In genomic region chr1:159014003-159014571, GRCh38 we compare ENCODE assay signal across 12 cellular contexts. TPM values are rescaled to one million over a fixed set of nuclear protein-coding genes. Genes with fewer than 3 reads are reported as not detected.
DNase-seq lines count a peak whose midpoint lies in the region; ATAC-seq, FAIRE-seq and TF ChIP-seq lines count a peak whose summit lies in the region.
"Had no signal": no experiment of that assay in that cellular context is flagged by ENCODE, and none has a peak within 500 bp of the region (broad histone marks: within the 10 kb centered on the region; RNA-seq: fewer than 3 reads in every experiment).

No MANE protein-coding gene starts in this region.

- no TSS peak for BruUV-seq in HepG2 (replicated peaks; lab: Mats Ljungman, UMichigan)

- TF ChIP-seq POLR2A in right lobe of liver (IDR thresholded peaks at IDR 0.05), result no peak
- no peak for TF ChIP-seq POLR2A in HepG2 (IDR thresholded peaks at IDR 0.05; ENCODE audit: insufficient read depth in 1 of 2, low read depth in 2 of 2, low read length in 2 of 2)
- TF ChIP-seq POLR2A in esophagus squamous epithelium (IDR thresholded peaks at IDR 0.05), result no peak
- TF ChIP-seq POLR2A in adrenal gland (IDR thresholded peaks at IDR 0.05), result no peak

- H3K9me2 ChIP-seq in GM23338 (ENCODE audit: insufficient read depth), result no peaks in the 10 kb centered on the region
- H3K9me2 ChIP-seq: SK-N-SH had no signal

- H3K4me1 Mint-ChIP-seq in T-helper 1 cell treated with Interleukin-12 subunit alpha and Interleukin-12 subunit beta and Interleukin-4 antibody, amounts not matched to agents 30 μg/mL and 1 μg/mL, for 36 hours (ENCODE audit: low read depth), result peaks cover 55% of the 10 kb centered on the region
- peaks cover 3% of the 10 kb centered on the region; the same call in 2 of the 3 replicates for H3K4me1 Mint-ChIP-seq in GM23338

- no peaks in the 10 kb centered on the region for H3K27me3 Mint-ChIP-seq in T-helper 1 cell treated with Interleukin-12 subunit alpha and Interleukin-12 subunit beta and Interleukin-4 antibody, amounts not matched to agents 30 μg/mL and 1 μg/mL, for 36 hours (ENCODE audit: low read depth)
- no peaks in the 10 kb centered on the region for H3K27me3 Mint-ChIP-seq in GM23338 (ENCODE audit: insufficient read depth, low read depth, poor library complexity)

- H3K9ac ChIP-seq in HepG2 (ENCODE audit: insufficient read depth, low read depth, low read length), result no peak overlapping the region
- H3K9ac ChIP-seq: SK-N-SH had no signal

- H2AFZ ChIP-seq in HepG2 (ENCODE audit: low read length) (no peak overlapping the region), GM23338 (no peak overlapping the region)

- ATAC-seq in right lobe of liver (no peak), HepG2 (no peak), GM23338 (no peak)

- DNase-seq in right lobe of liver, result no peak
- no peak for DNase-seq in HepG2 (ENCODE audit: low spot score)
- DNase-seq in esophagus squamous epithelium (lab: John Stamatoyannopoulos, UW), result no peak
- DNase-seq in adrenal gland, result no peak
- DNase-seq in GM23338 (ENCODE audit: low spot score), result no peak
- DNase-seq in activated effector memory CD4-positive, alpha-beta T cell treated with Interleukin-2 at 50 U/mL for 16 hours, result no peak
- no peak for DNase-seq in DMS79 treated with DMSO at 0.1 percent for 48 hours (lab: John Stamatoyannopoulos, UW)
- DNase-seq: central memory CD4-positive, alpha-beta T cell; kidney; NCI-H524 treated with DMSO at 0.1 percent for 48 hours; SK-N-SH had no signal

- H3K4me2 ChIP-seq in HepG2 (ENCODE audit: low read depth, low read length), result no peak overlapping the region
- H3K4me2 ChIP-seq in GM23338, result no peak overlapping the region

- CTCF ChIA-PET in HepG2 (lab: Yijun Ruan, JAX; ENCODE audit: low intra/inter-chr PET ratio, low total read pairs), result no interaction called here

- in situ Hi-C loops in HepG2 (cut with HindIII; ENCODE audit: extremely low pct_ligation_motif_present, low pct_unique_long_range_greater_than_20kb), result loop anchor here (25.0 kb wide), 1 partner anchor 827 kb away; the partner anchor contains the start of gene CD1D

- peak overlapping the region in 1 of 3 donors; percentile 49 for H3K4me3 ChIP-seq in right lobe of liver
- no peak overlapping the region for H3K4me3 ChIP-seq in HepG2 (replicated peaks in 1 of 3; ENCODE audit: insufficient read depth in 1 of 3, low read depth in 2 of 3, low read length in 3 of 3)
- H3K4me3 ChIP-seq in esophagus squamous epithelium, result peak overlapping the region in 3 of 4 donors; percentile 54 to 79 (median 57)
- peak overlapping the region in 1 of 4 donors; percentile 60 for H3K4me3 ChIP-seq in adrenal gland
- no peak overlapping the region for H3K4me3 ChIP-seq in GM23338

- H3K27ac Mint-ChIP-seq in T-helper 1 cell treated with Interleukin-12 subunit alpha and Interleukin-12 subunit beta and Interleukin-4 antibody, amounts not matched to agents 30 μg/mL and 1 μg/mL, for 36 hours, result peak overlapping the region; percentile 89
- H3K27ac Mint-ChIP-seq in GM23338, result no peak overlapping the region

- H3K9me3 ChIP-seq in right lobe of liver (no peaks in the 10 kb centered on the region), HepG2 (ENCODE audit: low read length) (no peaks in the 10 kb centered on the region), esophagus squamous epithelium (no peaks in the 10 kb centered on the region), adrenal gland (replicated peaks in 1 of 3) (no peaks in the 10 kb centered on the region)
- H3K9me3 ChIP-seq: SK-N-SH had no signal

- no peak for TF ChIP-seq CTCF in right lobe of liver (IDR thresholded peaks at IDR 0.05)
- TF ChIP-seq CTCF in HepG2 (CRISPR knock-in tag; IDR thresholded peaks at IDR 0.05), result no peak
- no peak for TF ChIP-seq CTCF in esophagus squamous epithelium (IDR thresholded peaks at IDR 0.05)
- no peak for TF ChIP-seq CTCF in adrenal gland (IDR thresholded peaks at IDR 0.05)
- TF ChIP-seq CTCF in GM23338 (conservative IDR thresholded peaks at IDR 0.05; ENCODE audit: low read depth in 2 of 2), result no peak

- 40% methylated on average over 1 of the region's 3 CpGs for WGBS in right lobe of liver (ENCODE audit: insufficient coverage, low coverage, low lambda C conversion rate, missing lambda C conversion rate)
- 52% methylated on average over 3 of the region's 3 CpGs for WGBS in HepG2 (ENCODE audit: low lambda C conversion rate)
- WGBS in esophagus squamous epithelium, 2 donors, result 69 to 80% methylated on average over 3 of the region's 3 CpGs
- 86 to 95% (median 93%) methylated on average over 3 of the region's 3 CpGs for WGBS in adrenal gland, 4 donors

- H3K4me3 Mint-ChIP-seq in T-helper 1 cell treated with Interleukin-12 subunit alpha and Interleukin-12 subunit beta and Interleukin-4 antibody, amounts not matched to agents 30 μg/mL and 1 μg/mL, for 36 hours, result peak overlapping the region; percentile 96
- H3K4me3 Mint-ChIP-seq in GM23338, result no peak overlapping the region

- no peak for FAIRE-seq in HepG2 (lab: Jason Lieb, UNC)
- FAIRE-seq: kidney had no signal

- H3K4me1 ChIP-seq in right lobe of liver (peaks cover 0 to 6% (median 0%) of the 10 kb centered on the region in 4 donors), HepG2 (ENCODE audit: insufficient read depth, low read length) (no peaks in the 10 kb centered on the region), esophagus squamous epithelium (peaks cover 34 to 78% (median 48%) of the 10 kb centered on the region in 3 donors), adrenal gland (replicated peaks in 1 of 2) (peaks cover 0 to 60% of the 10 kb centered on the region in 2 donors), GM23338 (ENCODE audit: insufficient read depth) (no peaks in the 10 kb centered on the region)

- intact Hi-C loops in right lobe of liver (cut with DNase I), result no loop called here
- intact Hi-C loops in HepG2 (cut with micrococcal nuclease; ENCODE audit: unreplicated experiment), result no loop called here
- intact Hi-C loops in esophagus squamous epithelium (cut with DNase I), result no loop called here
- intact Hi-C loops in adrenal gland (cut with DNase I), result no loop called here

- peak overlapping the region in 2 of 3 donors; percentile 35 to 80 for H3K27ac ChIP-seq in right lobe of liver
- no peak overlapping the region for H3K27ac ChIP-seq in HepG2 (ENCODE audit: extremely low read length, insufficient read depth, low read length)
- peak overlapping the region in 3 of 4 donors; percentile 81 to 90 (median 90) for H3K27ac ChIP-seq in esophagus squamous epithelium
- H3K27ac ChIP-seq in adrenal gland, result no peak overlapping the region
- H3K27ac ChIP-seq in GM23338 (ENCODE audit: low read depth), result no peak overlapping the region

- H3K36me3 Mint-ChIP-seq in T-helper 1 cell treated with Interleukin-12 subunit alpha and Interleukin-12 subunit beta and Interleukin-4 antibody, amounts not matched to agents 30 μg/mL and 1 μg/mL, for 36 hours (ENCODE audit: low read depth), result peaks cover 75% of the 10 kb centered on the region
- no peaks in the 10 kb centered on the region; the same call in 2 of the 3 replicates for H3K36me3 Mint-ChIP-seq in GM23338 (ENCODE audit: low read depth)

- TF ChIP-seq RAD21 in HepG2 (CRISPR knock-in tag; IDR thresholded peaks at IDR 0.05), result no peak

- POLR2A ChIA-PET in HepG2 (lab: Yijun Ruan, JAX), result no interaction called here

- H3K27me3 ChIP-seq in right lobe of liver (no peaks in the 10 kb centered on the region), HepG2 (ENCODE audit: control insufficient read depth in 1 of 2, insufficient read depth in 2 of 2, low read length in 2 of 2) (0 out of 5 replicates have a peak, but pooled peaks cover 0 to 2% of the 10 kb centered on the region in 2 experiments), esophagus squamous epithelium (no peaks in the 10 kb centered on the region), adrenal gland (no peaks in the 10 kb centered on the region), GM23338 (ENCODE audit: insufficient read depth) (peaks cover 3% of the 10 kb centered on the region; the same call in 1 of the 2 replicates)

- H3K79me2 ChIP-seq in HepG2 (ENCODE audit: insufficient read depth, low read length) (no peaks in the 10 kb centered on the region), GM23338 (replicated peaks; ENCODE audit: insufficient read depth) (no peaks in the 10 kb centered on the region)

- no peaks in the 10 kb centered on the region for H3F3A ChIP-seq in GM23338 (replicated peaks; ENCODE audit: low read depth)

- H4K20me1 ChIP-seq in HepG2 (ENCODE audit: insufficient read depth, low read length), result no peaks in the 10 kb centered on the region
- no peaks in the 10 kb centered on the region for H4K20me1 ChIP-seq in GM23338 (replicated peaks; ENCODE audit: insufficient read depth)

- H3K36me3 ChIP-seq in right lobe of liver, result peaks cover 0 to 9% (median 3%) of the 10 kb centered on the region in 4 donors
- H3K36me3 ChIP-seq in HepG2 (replicated peaks in 1 of 2; ENCODE audit: control insufficient read depth in 1 of 2, insufficient read depth in 2 of 2, low read length in 2 of 2), result no peaks in the 10 kb centered on the region
- H3K36me3 ChIP-seq in esophagus squamous epithelium, result peaks cover 0 to 42% (median 25%) of the 10 kb centered on the region in 3 donors
- H3K36me3 ChIP-seq in adrenal gland (replicated peaks in 1 of 2), result peaks cover 0 to 35% of the 10 kb centered on the region in 2 donors
- no peaks in the 10 kb centered on the region for H3K36me3 ChIP-seq in GM23338 (ENCODE audit: insufficient read depth)

- H3K9me3 Mint-ChIP-seq in T-helper 1 cell treated with Interleukin-12 subunit alpha and Interleukin-12 subunit beta and Interleukin-4 antibody, amounts not matched to agents 30 μg/mL and 1 μg/mL, for 36 hours, result no peaks in the 10 kb centered on the region
- H3K9me3 Mint-ChIP-seq in GM23338, result no peaks in the 10 kb centered on the region

- TF ChIP-seq EP300 in HepG2 (IDR thresholded peaks at IDR 0.05; ENCODE audit: low read depth in 2 of 2, low read length in 2 of 2) (no peak), HepG2 (CRISPR knock-in tag; IDR thresholded peaks at IDR 0.05; ENCODE audit: borderline replicate concordance) (no peak)

RNA-seq across cellular contexts. Expression of gene IFI16, which starts 4.4 kb away (rescaled TPM):
- total RNA-seq in right lobe of liver (10 to 100 TPM in 2 of 6 experiments, 1 to 10 TPM in 4; 3.3 to 20.3 (median 9.1) TPM), HepG2 (2016; rRNA removed; fragmentation: Illumina TruSeq; extraction: Trizol) (not detected in 2 replicates), esophagus squamous epithelium (100 to 1,000 TPM in 2 of 4 donors, 10 to 100 TPM in 2; 46.1 to 154 (median 96.9) TPM), adrenal gland (100 to 1,000 TPM in 3 of 8 donors, 10 to 100 TPM in 5; 43.5 to 130 (median 89.5) TPM)
- total RNA-seq in HepG2 (2016; cell fraction: cytosol; rRNA removed; fragmentation: Illumina TruSeq; extraction: Trizol; ENCODE audit: low read depth), result not detected in 2 replicates
- not detected in 2 replicates for total RNA-seq in HepG2 (2016; cell fraction: insoluble cytoplasmic fraction; rRNA removed; fragmentation: Illumina TruSeq; extraction: Trizol)
- not detected in 2 replicates for total RNA-seq in HepG2 (2016; cell fraction: membrane; rRNA removed; fragmentation: Illumina TruSeq; extraction: Trizol)
- not detected in 2 replicates for total RNA-seq in HepG2 (2016; cell fraction: nucleus; rRNA removed; fragmentation: Illumina TruSeq; extraction: Trizol)
- polyA plus RNA-seq in HepG2 (2011; rRNA removed) (0.04 TPM in 1 of 2 replicates, not detected in the other), adrenal gland (100 to 1,000 TPM in 2 of 3 donors, 10 to 100 TPM in 1; 92.0 to 128 (median 123) TPM), GM23338 (2016; fragmentation: Nextera tagmentation; extraction: Ambion mirVana) (1.3 and 2.1 TPM in 2 replicates)
- polyA plus RNA-seq in HepG2 (2011; cell fraction: cytosol; rRNA removed), result 0.10 TPM in 1 of 2 replicates, not detected in the other
- 0.14 TPM in 1 of 2 replicates, not detected in the other for polyA plus RNA-seq in HepG2 (2011; cell fraction: nucleus; rRNA removed)
- polyA plus RNA-seq in HepG2 (2012), result not detected in 2 replicates
- not detected in 2 replicates for polyA plus RNA-seq in HepG2 (2016; cell fraction: cytosol; fragmentation: Illumina TruSeq; extraction: Trizol; ENCODE audit: low read depth)
- not detected in 2 replicates for polyA plus RNA-seq in HepG2 (2016; cell fraction: insoluble cytoplasmic fraction; fragmentation: Illumina TruSeq; extraction: Trizol; ENCODE audit: low read depth)
- polyA plus RNA-seq in HepG2 (2016; cell fraction: membrane; fragmentation: Illumina TruSeq; extraction: Trizol; ENCODE audit: low read depth), result not detected in 2 replicates
- polyA plus RNA-seq in HepG2 (2016; cell fraction: nucleus; fragmentation: Illumina TruSeq; extraction: Trizol; ENCODE audit: insufficient read depth, low read depth), result not detected in 2 replicates
- 0.06 and 21.0 TPM in 2 replicates for polyA minus RNA-seq in HepG2 (2011; rRNA and poly(A)+ RNA removed; ENCODE audit: low replicate concordance)
- 0.20 and 0.26 TPM in 2 replicates for polyA minus RNA-seq in HepG2 (2011; cell fraction: cytosol; rRNA and poly(A)+ RNA removed)
- polyA minus RNA-seq in HepG2 (2011; cell fraction: nucleus; rRNA and poly(A)+ RNA removed), result not detected in 2 replicates
- total RNA-seq in GM23338 (2014; rRNA removed; shearing (Covaris generic)), result 0.31 TPM in 1 of 2 replicates, not detected in the other

Comparison
In these comparisons a context has a peak if more than half of its experiments do, and no peak if none do; other contexts are left out.
1. H3K27ac ChIP-seq: peak in right lobe of liver (2 of 3) and esophagus squamous epithelium (3 of 4); none in HepG2 (single experiment), adrenal gland (0 of 5) and GM23338 (single experiment).
2. H3K4me3 ChIP-seq: peak in esophagus squamous epithelium (3 of 4); none in HepG2 (0 of 3) and GM23338 (single experiment).